Comparison of ENCODE assay signal across 17 cellular contexts in the genomic region with DNA sequence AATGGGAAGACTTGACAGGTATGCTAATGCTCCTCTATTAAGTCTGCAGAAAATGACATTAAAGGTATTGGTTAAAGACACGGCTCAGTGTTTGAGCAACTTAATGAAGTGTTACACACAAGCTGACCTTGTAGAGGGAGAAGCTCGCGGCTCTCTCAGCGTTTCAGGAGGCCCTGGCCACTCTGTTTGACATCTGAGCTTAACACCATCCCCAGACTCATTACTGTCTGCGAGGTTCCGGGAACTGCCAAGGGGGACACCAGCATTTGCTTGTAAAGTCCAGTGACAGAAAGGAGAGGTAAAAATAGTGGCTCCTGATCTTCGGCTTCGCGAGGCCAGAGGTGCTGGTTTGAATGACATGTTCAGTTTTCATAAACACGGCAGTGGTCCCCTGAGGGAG.
A peak's percentile ranks its signal among the peaks of the same experiment; 100 is the strongest.
DNase-seq lines count a peak whose midpoint lies in the region; ATAC-seq and TF ChIP-seq lines count a peak whose summit lies in the region.
"Had no signal": no experiment of that assay in that cellular context is flagged by ENCODE, and none has a peak within 500 bp of the region (broad histone marks: within the 10 kb centered on the region; RNA-seq: fewer than 3 reads in every experiment).

No MANE protein-coding gene starts in this region.

- H3K79me2 ChIP-seq in H9 (ENCODE audit: insufficient read depth, low read length) = no peaks in the 10 kb centered on the region

- H2AK5ac ChIP-seq in H9 (ENCODE audit: insufficient read length, low read length) = no peak overlapping the region
- peak overlapping the region; percentile 66 for H2AK5ac ChIP-seq in neuronal stem cell (ENCODE audit: low read depth, low read length)

- H2BK120ac ChIP-seq in H9 (ENCODE audit: low read depth, low read length, poor library complexity, severe bottlenecking) (no peak overlapping the region), neuronal stem cell (ENCODE audit: low read depth, low read length) (no peak overlapping the region)

- H4K20me1 ChIP-seq in H9 (ENCODE audit: control insufficient read depth, insufficient read depth, insufficient read length) = no peaks in the 10 kb centered on the region

- H2BK20ac ChIP-seq in H9 (ENCODE audit: low read depth, low read length, poor library complexity, severe bottlenecking) = no peak overlapping the region

- DNase-seq in H9 = peak; percentile 21
- no peak for DNase-seq in endothelial cell (ENCODE audit: low spot score)
- peak; percentile 24 for DNase-seq in lung (ENCODE audit: low spot score)
- no peak for DNase-seq in neuronal stem cell (ENCODE audit: low spot score)
- DNase-seq in SJCRH30 = no peak
- DNase-seq in Ammon's horn (ENCODE audit: low spot score) = no peak
- no peak for DNase-seq in DMS153 (lab: John Stamatoyannopoulos, UW)
- DNase-seq: BE2C; C1 segment of cervical spinal cord; CD4-positive, CD25-positive, alpha-beta regulatory T cell; CD8-positive, alpha-beta memory T cell; COR-L47; DMS 273 treated with DMSO at 0.1 percent for 48 hours; GM23248; HCEC 1CT had no signal

- H3K14ac ChIP-seq in H9 (ENCODE audit: insufficient read depth, low read length) (no peak overlapping the region; the same call in 1 of the 2 replicates), neuronal stem cell (ENCODE audit: low read length) (peak overlapping the region; percentile 23)

- no peaks in the 10 kb centered on the region for H3K9me3 Mint-ChIP-seq in H9
- H3K9me3 Mint-ChIP-seq in endothelial cell (ENCODE audit: unreplicated experiment) = no peaks in the 10 kb centered on the region
- H3K9me3 Mint-ChIP-seq: IgD-negative memory B cell had no signal

- H3K4me1 Mint-ChIP-seq in H9 (peaks cover 10 to 11% of the 10 kb centered on the region in 2 experiments), endothelial cell (ENCODE audit: unreplicated experiment) (peaks cover 26% of the 10 kb centered on the region)
- H3K4me1 Mint-ChIP-seq: CD8-positive, alpha-beta memory T cell; IgD-negative memory B cell had no signal

- H2BK15ac ChIP-seq in H9 (ENCODE audit: low read depth, low read length) (no peak overlapping the region), neuronal stem cell (ENCODE audit: low read length) (peak overlapping the region; percentile 24)

- no peak overlapping the region for H3K4me3 Mint-ChIP-seq in H9
- no peak overlapping the region for H3K4me3 Mint-ChIP-seq in endothelial cell (ENCODE audit: unreplicated experiment)
- H3K4me3 Mint-ChIP-seq: CD4-positive, CD25-positive, alpha-beta regulatory T cell; IgD-negative memory B cell had no signal

- H3K27me3 ChIP-seq in H9 (ENCODE audit: insufficient read depth, low read length) = no peaks in the 10 kb centered on the region
- H3K27me3 ChIP-seq in lung (ENCODE audit: control insufficient read depth, insufficient read depth) = no peaks in the 10 kb centered on the region
- peaks cover 0 to 19% (median 0%) of the 10 kb centered on the region in 3 experiments for H3K27me3 ChIP-seq in neuronal stem cell (ENCODE audit: control insufficient read depth in 3 of 3, insufficient read depth in 3 of 3, low read depth in 1 of 3, low read length in 3 of 3)
- H3K27me3 ChIP-seq in SJCRH30 = no peaks in the 10 kb centered on the region
- H3K27me3 ChIP-seq: BE2C had no signal

- H2BK12ac ChIP-seq in H9 (ENCODE audit: insufficient read length, low read depth, low read length) = no peak overlapping the region
- H2BK12ac ChIP-seq in neuronal stem cell (ENCODE audit: low read length) = no peak overlapping the region

- H3K9ac ChIP-seq in H9 (ENCODE audit: extremely low read depth, insufficient read length, low read length) (no peak overlapping the region), neuronal stem cell (ENCODE audit: low read depth, low read length, poor library complexity) (no peak overlapping the region)
- H3K9ac ChIP-seq: GM23248 had no signal

- no peak overlapping the region for H3K56ac ChIP-seq in H9 (ENCODE audit: insufficient read length, low read depth, low read length)

- no peak overlapping the region for H2AFZ ChIP-seq in H9 (ENCODE audit: low read length)
- H2AFZ ChIP-seq in neuronal stem cell (ENCODE audit: low read length) = no peak overlapping the region
- H2AFZ ChIP-seq: GM23248 had no signal

- no peak overlapping the region for H3K23ac ChIP-seq in H9 (ENCODE audit: insufficient read length, low read depth, low read length)
- H3K23ac ChIP-seq in neuronal stem cell (ENCODE audit: low read depth, low read length, poor library complexity) = no peak overlapping the region

- H3K4ac ChIP-seq in H9 (ENCODE audit: low read depth, low read length) (no peak overlapping the region), neuronal stem cell (ENCODE audit: low read length) (no peak overlapping the region)

- H3K27ac Mint-ChIP-seq in H9 = no peak overlapping the region
- peak overlapping the region; percentile 58 for H3K27ac Mint-ChIP-seq in endothelial cell (ENCODE audit: unreplicated experiment)
- H3K27ac Mint-ChIP-seq: CD4-positive, CD25-positive, alpha-beta regulatory T cell; CD8-positive, alpha-beta memory T cell; IgD-negative memory B cell had no signal

- H2BK5ac ChIP-seq in H9 (ENCODE audit: insufficient read length, low read length) = no peak overlapping the region
- no peak overlapping the region for H2BK5ac ChIP-seq in neuronal stem cell (ENCODE audit: low read length)

- H3T11ph ChIP-seq in H9 (ENCODE audit: low read length) = no peak overlapping the region

- H3K18ac ChIP-seq in H9 (ENCODE audit: insufficient read length, low read depth, low read length) = no peak overlapping the region
- H3K18ac ChIP-seq in neuronal stem cell (ENCODE audit: low read length) = peak overlapping the region; percentile 39

- WGBS in H9 (ENCODE audit: extremely low coverage, insufficient read length, low lambda C conversion rate) = no CpG with 5 or more reads among the region's 10 CpGs
- WGBS in lung, 2 donors = 65 to 68% methylated on average over 10 of the region's 10 CpGs
- no CpG with 5 or more reads among the region's 10 CpGs for WGBS in neuronal stem cell (ENCODE audit: extremely low coverage in 2 of 2, insufficient read length in 2 of 2, insufficient replicate concordance in 1 of 2), 2 donors

- no peaks in the 10 kb centered on the region for H3K4me1 ChIP-seq in H9 (ENCODE audit: insufficient read depth, low read length)
- H3K4me1 ChIP-seq in lung (ENCODE audit: control insufficient read depth in 2 of 2, insufficient read depth in 2 of 2, low read length in 2 of 2) = no peaks in the 10 kb centered on the region
- peaks cover 8 to 12% of the 10 kb centered on the region in 2 donors for H3K4me1 ChIP-seq in neuronal stem cell (ENCODE audit: control insufficient read depth in 2 of 2, insufficient read depth in 1 of 2, low read depth in 1 of 2, low read length in 2 of 2)
- H3K4me1 ChIP-seq in SJCRH30 = no peaks in the 10 kb centered on the region
- H3K4me1 ChIP-seq: BE2C had no signal

- H3K36me3 ChIP-seq in lung (ENCODE audit: control insufficient read depth in 2 of 2, insufficient read depth in 2 of 2, low read length in 2 of 2) (no peaks in the 10 kb centered on the region), neuronal stem cell (replicated peaks in 1 of 2; ENCODE audit: control insufficient read depth in 2 of 2, insufficient read depth in 2 of 2, low read length in 2 of 2) (no peaks in the 10 kb centered on the region), SJCRH30 (no peaks in the 10 kb centered on the region)
- H3K36me3 ChIP-seq: BE2C had no signal

- no peak for TF ChIP-seq CTCF in H9 (conservative IDR thresholded peaks at IDR 0.05)
- no peak for TF ChIP-seq CTCF in endothelial cell (IDR thresholded peaks at IDR 0.05; ENCODE audit: unreplicated experiment)
- no peak for TF ChIP-seq CTCF in lung (IDR thresholded peaks at IDR 0.05; ENCODE audit: control extremely low read depth, extremely low read depth)

- H4K91ac ChIP-seq in H9 (ENCODE audit: insufficient read length, low read depth, low read length) (no peak overlapping the region), neuronal stem cell (ENCODE audit: low read depth, low read length, poor library complexity) (no peak overlapping the region)

- H3K79me1 ChIP-seq in H9 (ENCODE audit: insufficient read depth, low read depth, low read length, poor library complexity, severe bottlenecking) (no peaks in the 10 kb centered on the region), neuronal stem cell (ENCODE audit: low read depth, low read length) (no peaks in the 10 kb centered on the region)

- H3K27ac ChIP-seq in H9 (ENCODE audit: insufficient read length, low read depth, low read length) = no peak overlapping the region
- no peak overlapping the region for H3K27ac ChIP-seq in lung (ENCODE audit: low read depth in 1 of 2, low read length in 1 of 2)
- H3K27ac ChIP-seq in neuronal stem cell (replicated peaks; ENCODE audit: low read length) = no peak overlapping the region
- no peak overlapping the region for H3K27ac ChIP-seq in SJCRH30
- H3K27ac ChIP-seq: GM23248 had no signal

- no peak for ATAC-seq in lung (ENCODE audit: insufficient read depth, low FRiP score)
- ATAC-seq: HepG2 had no signal

- H3K36me3 Mint-ChIP-seq in H9 (ENCODE audit: insufficient read depth in 1 of 3, low read depth in 3 of 3) (no peaks in the 10 kb centered on the region), endothelial cell (ENCODE audit: low read depth, unreplicated experiment) (no peaks in the 10 kb centered on the region)
- H3K36me3 Mint-ChIP-seq: CD4-positive, CD25-positive, alpha-beta regulatory T cell; IgD-negative memory B cell had no signal

- no peak overlapping the region for H3K4me2 ChIP-seq in H9 (ENCODE audit: insufficient read depth, insufficient read length, low read length)
- H3K4me2 ChIP-seq in neuronal stem cell (ENCODE audit: insufficient read depth, low read length, poor library complexity, severe bottlenecking) = no peak overlapping the region

- no peak overlapping the region for H4K8ac ChIP-seq in H9 (replicated peaks; ENCODE audit: insufficient read length, low read depth, low read length)
- H4K8ac ChIP-seq in neuronal stem cell (ENCODE audit: low read depth, low read length) = no peak overlapping the region

- no peak overlapping the region for H4K5ac ChIP-seq in H9 (ENCODE audit: insufficient read length, low read depth, low read length)

- H3K23me2 ChIP-seq in H9 (ENCODE audit: insufficient read length, low read depth, low read length, poor library complexity, severe bottlenecking) = no peaks in the 10 kb centered on the region

- H3K9me3 ChIP-seq in H9 (ENCODE audit: control insufficient read depth, low read depth, low read length) (no peaks in the 10 kb centered on the region), lung (ENCODE audit: control insufficient read depth in 2 of 2, insufficient read depth in 1 of 2, low read length in 1 of 2) (no peaks in the 10 kb centered on the region), neuronal stem cell (replicated peaks in 1 of 2; ENCODE audit: control insufficient read depth in 2 of 2, insufficient read depth in 1 of 2, low read depth in 1 of 2, low read length in 2 of 2) (no peaks in the 10 kb centered on the region), SJCRH30 (replicated peaks) (no peaks in the 10 kb centered on the region)
- H3K9me3 ChIP-seq: BE2C had no signal

- H3K4me3 ChIP-seq in lung (no peak overlapping the region), neuronal stem cell (ENCODE audit: low read length in 2 of 2) (no peak overlapping the region), SJCRH30 (no peak overlapping the region)
- H3K4me3 ChIP-seq: GM23248 had no signal

- H3K27me3 Mint-ChIP-seq in H9 (ENCODE audit: low read depth) (peaks cover 27% of the 10 kb centered on the region), endothelial cell (ENCODE audit: unreplicated experiment) (peaks cover 4% of the 10 kb centered on the region)

Comparison
In these comparisons a context has a peak if more than half of its experiments do, and no peak if none do; other contexts are left out.
1. DNase-seq: peak in H9 (single experiment) and lung (single experiment); none in endothelial cell (single experiment), neuronal stem cell (single experiment), SJCRH30 (0 of 2), Ammon's horn (single experiment) and DMS153 (single experiment).